ENCODE assay signal across 27 cellular contexts in genomic region chr7:4648111-4648510, GRCh38.
"Had no signal": no experiment of that assay in that cellular context is flagged by ENCODE, and none has a peak within 500 bp of the region (broad histone marks: within the 10 kb centered on the region; RNA-seq: fewer than 3 reads in every experiment).

No MANE protein-coding gene starts in this region.

- H3K27ac ChIP-seq: colonic mucosa, epithelial cell of prostate, esophagus squamous epithelium, gastrocnemius medialis, heart right ventricle, left lung, lower lobe of right lung had no signal

- H3K4me3 ChIP-seq: colonic mucosa, esophagus squamous epithelium, gastrocnemius medialis, heart right ventricle, left lung, lower lobe of right lung, mucosa of descending colon had no signal

- H3K4me1 Mint-ChIP-seq: endodermal cell had no signal

- H3K36me3 ChIP-seq: colonic mucosa, esophagus squamous epithelium, gastrocnemius medialis, heart right ventricle, left lung, lower lobe of right lung had no signal

- DNase-seq: colonic mucosa; cortex of kidney; effector CD8-positive, alpha-beta T cell; effector memory CD8-positive, alpha-beta T cell; endodermal cell; erythroblast; esophagus squamous epithelium; foreskin fibroblast; foreskin melanocyte; gastrocnemius medialis; glutamatergic neuron; head of caudate nucleus; heart right ventricle; hippocampal formation; left cardiac atrium; left lung; left ventricle myocardium superior; lower lobe of right lung; mesenchymal stem cell; mucosa of descending colon had no signal

- H3K4me3 Mint-ChIP-seq: dendritic cell treated with granulocyte-macrophage colony-stimulating factor and Interleukin-4, amounts not matched to agents 40 ng/mL and 50 ng/mL, for 4 days; effector memory CD8-positive, alpha-beta T cell; endodermal cell; mesothelial cell of epicardium had no signal

- H3K9me3 ChIP-seq: colonic mucosa, esophagus squamous epithelium, gastrocnemius medialis, left lung, lower lobe of right lung, mucosa of descending colon had no signal

- ATAC-seq: effector memory CD8-positive, alpha-beta T cell; esophagus mucosa; gastrocnemius medialis; heart right ventricle; left cardiac atrium; left lung; left ventricle myocardium superior; lower lobe of right lung; mucosa of descending colon had no signal

- H3K4me1 ChIP-seq: colonic mucosa, esophagus squamous epithelium, gastrocnemius medialis, left lung, lower lobe of right lung had no signal

- H3K27me3 ChIP-seq: colonic mucosa, esophagus squamous epithelium, gastrocnemius medialis, heart right ventricle, left lung had no signal

- H3K36me3 Mint-ChIP-seq: mesothelial cell of epicardium had no signal

- H3K27me3 Mint-ChIP-seq: dendritic cell treated with granulocyte-macrophage colony-stimulating factor and Interleukin-4, amounts not matched to agents 40 ng/mL and 50 ng/mL, for 4 days had no signal

- H3K9me3 Mint-ChIP-seq: dendritic cell treated with granulocyte-macrophage colony-stimulating factor and Interleukin-4, amounts not matched to agents 40 ng/mL and 50 ng/mL, for 4 days; effector memory CD8-positive, alpha-beta T cell; mesothelial cell of epicardium had no signal

- H3K27ac Mint-ChIP-seq: dendritic cell treated with granulocyte-macrophage colony-stimulating factor and Interleukin-4, amounts not matched to agents 40 ng/mL and 50 ng/mL, for 4 days; effector memory CD8-positive, alpha-beta T cell; endodermal cell; mesothelial cell of epicardium had no signal

- FAIRE-seq: endometrium, islet of Langerhans, keratinocyte had no signal
